ENCODE assay signal across 1 cellular context in genomic region chr20:46356195-46357029, GRCh38.
TF ChIP-seq lines count a peak whose summit lies in the region.

No MANE protein-coding gene starts in this region.

TF ChIP-seq in K562, 482 proteins besides CTCF, POLR2A, EP300 and RAD21:
- TF ChIP-seq RBFOX2 (IDR thresholded peaks at IDR 0.05; ENCODE audit: low read depth, low read length) (0 out of 2 replicates have a peak, but pooled peaks have one; percentile 3), RFX7 (CRISPR knock-in tag; IDR thresholded peaks at IDR 0.05) (no peak), EWSR1 (IDR thresholded peaks at IDR 0.05; ENCODE audit: borderline replicate concordance, low read depth, partially characterized antibody) (no peak), HMGN3 (IDR thresholded peaks at IDR 0.05; ENCODE audit: borderline replicate concordance, extremely low read depth, insufficient read length, low read depth, low read length) (peak; percentile 34), POLR2G (IDR thresholded peaks at IDR 0.05; ENCODE audit: low read depth, low read length) (peak; percentile 72), CTBP1 (IDR thresholded peaks at IDR 0.05; ENCODE audit: borderline replicate concordance) (no peak)
